In the genomic region with DNA sequence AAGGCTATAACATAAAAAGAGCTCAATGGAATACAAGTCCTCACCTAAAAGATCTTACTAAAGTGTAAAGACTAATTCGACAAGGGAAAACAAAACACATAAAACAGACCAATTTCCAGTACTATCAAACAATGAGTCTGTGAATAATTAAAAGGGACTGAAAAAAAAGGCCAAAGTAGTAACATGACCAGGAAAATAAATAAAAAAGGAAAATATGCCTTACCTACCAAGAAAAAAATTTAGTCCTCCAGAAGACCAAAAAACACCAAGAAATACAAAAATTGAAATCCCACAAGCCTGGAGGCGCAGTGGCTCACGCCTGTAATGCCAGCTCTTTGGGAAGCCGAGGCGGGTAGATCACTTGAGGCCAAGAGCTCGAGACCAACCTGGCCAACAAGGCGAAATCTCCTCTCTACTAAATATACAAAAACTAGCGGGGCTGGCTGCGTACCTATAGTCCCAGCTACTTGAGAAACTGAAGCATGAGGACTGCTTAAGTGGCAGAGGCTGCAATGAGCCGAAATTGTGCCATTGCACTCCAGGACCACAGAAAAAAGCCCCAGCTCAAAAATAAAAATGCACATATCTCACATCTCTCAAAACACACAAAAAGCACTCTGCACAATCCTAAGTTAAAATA, we compare ENCODE assay signal across 8 cellular contexts.
DNase-seq lines count a peak whose midpoint lies in the region; ATAC-seq and TF ChIP-seq lines count a peak whose summit lies in the region.

No MANE protein-coding gene starts in this region.

- no peaks in the 10 kb centered on the region for H4K20me1 ChIP-seq in KMS-11 (ENCODE audit: insufficient read depth)

- H3K4me3 ChIP-seq in KMS-11 (IDR thresholded peaks at IDR 0.05; ENCODE audit: insufficient read depth, low read depth, low read length), result no peak overlapping the region

- CTCF ChIA-PET in activated naive CD4-positive, alpha-beta T cell treated with anti-CD3 and anti-CD28 coated beads, Interleukin-2, amount 10 ng/mL, durations not matched to agents 7 days and 5 days (lab: Charles Lee), result interaction anchor here (1.3 to 2.1 kb wide), 3 partner anchors 43 to 112 kb away, joined by 3 to 8 read pairs (median 7); no protein-coding TSS in a partner anchor

- peak; percentile 52 for DNase-seq in activated naive CD4-positive, alpha-beta T cell treated with anti-CD3 and anti-CD28 coated beads, Interleukin-2, amount 10 ng/mL, durations not matched to agents 7 days and 5 days
- peak; percentile 29 to 34 for DNase-seq in left colon
- peak; percentile 12 for DNase-seq in stimulated activated CD8-positive, alpha-beta memory T cell treated with anti-CD3 and anti-CD28 coated beads, Interleukin-4, amount 100 ng/mL, for 24 hours (ENCODE audit: low read depth)
- DNase-seq in MV-4-11 (lab: John Stamatoyannopoulos, UW), result no peak
- no peak for DNase-seq in NCI-H1436 (lab: John Stamatoyannopoulos, UW)

- peaks cover 4% of the 10 kb centered on the region for H3K27me3 Mint-ChIP-seq in activated naive CD4-positive, alpha-beta T cell treated with anti-CD3 and anti-CD28 coated beads, Interleukin-2, amount 10 ng/mL, durations not matched to agents 7 days and 5 days

- peak overlapping the region; percentile 92 for H3K4me2 ChIP-seq in KMS-11

- no peaks in the 10 kb centered on the region for H3K36me3 Mint-ChIP-seq in activated naive CD4-positive, alpha-beta T cell treated with anti-CD3 and anti-CD28 coated beads, Interleukin-2, amount 10 ng/mL, durations not matched to agents 7 days and 5 days

- no peak overlapping the region for H3K27ac Mint-ChIP-seq in activated naive CD4-positive, alpha-beta T cell treated with anti-CD3 and anti-CD28 coated beads, Interleukin-2, amount 10 ng/mL, durations not matched to agents 7 days and 5 days

- H3K4me1 ChIP-seq in KMS-11 (ENCODE audit: low read depth, poor library complexity, severe bottlenecking), result peaks cover 49% of the 10 kb centered on the region

- H3K27me3 ChIP-seq in KMS-11 (ENCODE audit: insufficient read depth, low read depth), result no peaks in the 10 kb centered on the region

- H3K9me3 Mint-ChIP-seq in activated naive CD4-positive, alpha-beta T cell treated with anti-CD3 and anti-CD28 coated beads, Interleukin-2, amount 10 ng/mL, durations not matched to agents 7 days and 5 days, result no peaks in the 10 kb centered on the region

- peak overlapping the region; percentile 87 for H3K27ac ChIP-seq in KMS-11

- H3K79me2 ChIP-seq in KMS-11 (ENCODE audit: insufficient read depth, low read depth), result no peaks in the 10 kb centered on the region

- H2AFZ ChIP-seq in KMS-11 (ENCODE audit: low read depth), result 0 out of 2 replicates have a peak overlapping the region, but pooled peaks have one; percentile 5

- no peak; the same call in 1 of the 2 replicates for TF ChIP-seq CTCF in KMS-11 (conservative IDR thresholded peaks at IDR 0.05; ENCODE audit: low read depth, low read length)

- H3K4me1 Mint-ChIP-seq in activated naive CD4-positive, alpha-beta T cell treated with anti-CD3 and anti-CD28 coated beads, Interleukin-2, amount 10 ng/mL, durations not matched to agents 7 days and 5 days, result peaks cover 9% of the 10 kb centered on the region

- H3K9ac ChIP-seq in KMS-11, result peak overlapping the region; percentile 74

- ATAC-seq in GM19324 (IDR thresholded peaks at IDR 0.05; ENCODE audit: low FRiP score, unreplicated experiment) (peak; percentile 36), left colon (no peak), GM21619 (IDR thresholded peaks at IDR 0.05; ENCODE audit: unreplicated experiment) (no peak)

- H3K4me3 Mint-ChIP-seq in activated naive CD4-positive, alpha-beta T cell treated with anti-CD3 and anti-CD28 coated beads, Interleukin-2, amount 10 ng/mL, durations not matched to agents 7 days and 5 days, result no peak overlapping the region

- intact Hi-C loops in left colon (cut with DNase I, micrococcal nuclease), result no loop called here

- no peaks in the 10 kb centered on the region for H3K36me3 ChIP-seq in KMS-11 (ENCODE audit: insufficient read depth)

Comparison
In these comparisons a context has a peak if more than half of its experiments do, and no peak if none do; other contexts are left out.
1. DNase-seq: peak in activated naive CD4-positive, alpha-beta T cell treated with anti-CD3 and anti-CD28 coated beads, Interleukin-2, amount 10 ng/mL, durations not matched to agents 7 days and 5 days (single experiment), left colon (2 of 2) and stimulated activated CD8-positive, alpha-beta memory T cell treated with anti-CD3 and anti-CD28 coated beads, Interleukin-4, amount 100 ng/mL, for 24 hours (single experiment); none in MV-4-11 (single experiment) and NCI-H1436 (single experiment).